8 cellular contexts compared by ENCODE assay signal in the genomic region with DNA sequence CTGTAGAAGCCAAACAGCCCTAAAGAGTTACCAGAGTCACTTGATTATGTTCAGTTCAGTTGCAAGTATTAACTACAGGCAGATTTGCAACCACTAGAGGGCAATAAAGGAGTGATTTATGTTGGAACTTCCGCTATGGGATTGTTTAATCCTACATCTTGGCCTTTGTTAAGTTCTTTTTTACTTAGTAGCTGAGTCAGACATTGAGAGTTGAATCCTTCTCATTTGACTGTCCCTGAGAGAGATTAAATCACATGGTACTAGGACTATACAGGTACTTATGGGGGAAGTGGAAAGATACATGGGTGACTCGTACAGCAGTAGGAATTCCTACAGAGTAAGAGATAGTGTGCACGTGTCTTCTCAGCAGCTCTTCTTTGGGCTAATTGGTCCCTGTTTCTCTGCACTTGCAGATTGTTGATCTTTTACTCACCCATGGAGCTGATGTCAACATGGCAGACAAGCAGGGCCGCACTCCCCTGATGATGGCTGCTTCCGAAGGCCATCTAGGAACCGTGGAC. TPM values are rescaled to one million over a fixed set of nuclear protein-coding genes. Genes with fewer than 3 reads are reported as not detected.
DNase-seq lines count a peak whose midpoint lies in the region; ATAC-seq lines count a peak whose summit lies in the region.

No MANE protein-coding gene starts in this region.

- no peaks in the 10 kb centered on the region for H3K9me3 ChIP-seq in NT2/D1 (ENCODE audit: insufficient read depth, low read length)

- H3K4me1 ChIP-seq in NT2/D1 (ENCODE audit: insufficient read depth, insufficient read length), result no peaks in the 10 kb centered on the region

- ATAC-seq in GM19395 (IDR thresholded peaks at IDR 0.05; ENCODE audit: unreplicated experiment), result no peak
- ATAC-seq in HG02571 (IDR thresholded peaks at IDR 0.05; ENCODE audit: unreplicated experiment), result no peak
- no peak for ATAC-seq in HG02973 (IDR thresholded peaks at IDR 0.05; ENCODE audit: unreplicated experiment)

- DNase-seq in DMS153 treated with DMSO at 0.1 percent for 48 hours (lab: John Stamatoyannopoulos, UW; ENCODE audit: unreplicated experiment) (peak; percentile 33), HT1080 (ENCODE audit: low read depth) (peak; percentile 81), NT2/D1 (ENCODE audit: low read depth, low spot score) (peak; percentile 22), dedifferentiated amniotic fluid mesenchymal stem cell (ENCODE audit: extremely low spot score) (peak; percentile 56), medulla oblongata (ENCODE audit: extremely low spot score) (peak; percentile 67)

- H3K36me3 ChIP-seq in NT2/D1 (ENCODE audit: insufficient read depth, insufficient read length, low read length), result no peaks in the 10 kb centered on the region

- no peaks in the 10 kb centered on the region for H3K27me3 ChIP-seq in NT2/D1 (ENCODE audit: insufficient read depth, insufficient read length)

- no peak overlapping the region for H3K9ac ChIP-seq in NT2/D1 (ENCODE audit: insufficient read length, low read depth)

- H3K4me3 ChIP-seq in NT2/D1 (ENCODE audit: insufficient read length, low read depth), result no peak overlapping the region

RNA-seq across cellular contexts. Expression of gene CYB561, which starts 40.3 kb away (rescaled TPM):
- 0.70 and 3.2 TPM in 2 replicates for total RNA-seq in HT1080 (2014; rRNA removed; shearing (Covaris generic))
- 4.5 and 4.9 TPM in 2 replicates for polyA plus RNA-seq in HT1080 (2015; cell fraction: cytosol; rRNA removed)
- 2.8 and 4.4 TPM in 2 replicates for polyA plus RNA-seq in HT1080 (2015; cell fraction: nucleus; rRNA removed)

Comparison
In these comparisons a context has a peak if more than half of its experiments do, and no peak if none do; other contexts are left out.
1. DNase-seq: peak in every context shown above with its lines; median percentile 81 in HT1080; 67 in medulla oblongata; 56 in dedifferentiated amniotic fluid mesenchymal stem cell; 33 in DMS153 treated with DMSO at 0.1 percent for 48 hours; 22 in NT2/D1.